ENCODE assay signal across 1 cellular context in genomic region chr7:2379821-2380450, GRCh38.
A peak's percentile ranks its signal among the peaks of the same experiment; 100 is the strongest.
TF ChIP-seq lines count a peak whose summit lies in the region.

No MANE protein-coding gene starts in this region.

TF ChIP-seq in HepG2, 621 proteins besides CTCF, POLR2A, EP300 and RAD21 (continued from another document):
- TF ChIP-seq LBX2 (CRISPR knock-in tag; IDR thresholded peaks at IDR 0.05; ENCODE audit: borderline replicate concordance) (no peak), ZNF180 (CRISPR knock-in tag; IDR thresholded peaks at IDR 0.05; ENCODE audit: borderline replicate concordance, low read depth) (no peak), ZNF775 (CRISPR knock-in tag; IDR thresholded peaks at IDR 0.05; ENCODE audit: borderline replicate concordance) (no peak), ZSCAN5A (CRISPR knock-in tag; IDR thresholded peaks at IDR 0.05; ENCODE audit: borderline replicate concordance) (no peak), ZNF644 (CRISPR knock-in tag; IDR thresholded peaks at IDR 0.05; ENCODE audit: low read depth) (no peak), ZNF207 (IDR thresholded peaks at IDR 0.05; ENCODE audit: borderline replicate concordance) (no peak), NFYB (CRISPR knock-in tag; IDR thresholded peaks at IDR 0.05) (no peak), CEBPB (IDR thresholded peaks at IDR 0.05; ENCODE audit: borderline replicate concordance, low read depth, low read length) (peak; percentile 77; the same call in 1 of the 2 replicates), ZNF225 (CRISPR knock-in tag; IDR thresholded peaks at IDR 0.05) (no peak), HOXD1 (CRISPR knock-in tag; IDR thresholded peaks at IDR 0.05) (no peak), AGO2 (optimal IDR thresholded peaks at IDR 0.05; ENCODE audit: low read depth, low read length) (peak; percentile 86), ZNF770 (CRISPR knock-in tag; IDR thresholded peaks at IDR 0.05) (no peak), PHF8 (CRISPR knock-in tag; IDR thresholded peaks at IDR 0.05) (no peak), ZBTB33 (CRISPR knock-in tag; IDR thresholded peaks at IDR 0.05) (peak; percentile 88), ZNF790 (CRISPR knock-in tag; IDR thresholded peaks at IDR 0.05; ENCODE audit: borderline replicate concordance) (no peak), NFKBIZ (CRISPR knock-in tag; IDR thresholded peaks at IDR 0.05) (no peak), REST (IDR thresholded peaks at IDR 0.05; ENCODE audit: borderline replicate concordance in 1 of 2, low read depth in 1 of 2, low read length in 2 of 2) (no peak), ZNF691 (CRISPR knock-in tag; IDR thresholded peaks at IDR 0.05; ENCODE audit: borderline replicate concordance, low read depth) (no peak), ZNF468 (CRISPR knock-in tag; IDR thresholded peaks at IDR 0.05) (no peak), JDP2 (CRISPR knock-in tag; IDR thresholded peaks at IDR 0.05; ENCODE audit: borderline replicate concordance) (no peak), RBM22 (optimal IDR thresholded peaks at IDR 0.05; ENCODE audit: low read length) (peak; percentile 67), RBFOX2 (IDR thresholded peaks at IDR 0.05; ENCODE audit: low read depth, low read length) (peak; percentile 59), DNMT1 (CRISPR knock-in tag; IDR thresholded peaks at IDR 0.05) (no peak), SIN3A (IDR thresholded peaks at IDR 0.05; ENCODE audit: borderline replicate concordance, low read depth, low read length) (no peak), ZMAT5 (CRISPR knock-in tag; IDR thresholded peaks at IDR 0.05; ENCODE audit: borderline replicate concordance, low read depth) (no peak)
